ENCODE assay signal across 27 cellular contexts in genomic region chr5:101658433-101658832, GRCh38.
"Had no signal": no experiment of that assay in that cellular context is flagged by ENCODE, and none has a peak within 500 bp of the region (broad histone marks: within the 10 kb centered on the region; RNA-seq: fewer than 3 reads in every experiment).

No MANE protein-coding gene starts in this region.

- H3K36me3 ChIP-seq: heart left ventricle, left ventricle myocardium inferior, lower lobe of right lung, spleen, tibial artery, upper lobe of left lung, vagina had no signal

- H3K4me3 Mint-ChIP-seq: memory B cell; natural killer cell treated with Interleukin-12 subunit alpha and Interleukin-12 subunit beta and Interleukin-15 and Interleukin-18, amount 100 ng/mL, for 72 hours; stimulated activated memory B cell treated with anti-CD40 and anti-IgM and Interleukin-4, amounts not matched to agents 10 μg/mL and 1 μg/mL and 100 μg/mL, for 72 hours; stimulated activated naive CD8-positive, alpha-beta T cell treated with anti-CD3 and anti-CD28 coated beads, Interleukin-15, Interleukin-2, amounts not matched to agents 100 ng/mL and 50 ng/mL, for 24 hours had no signal

- H3K9me3 ChIP-seq: heart left ventricle, left ventricle myocardium inferior, lower lobe of right lung, psoas muscle, spleen, tibial artery, upper lobe of left lung, vagina had no signal

- H3K4me1 Mint-ChIP-seq: memory B cell; stimulated activated memory B cell treated with anti-CD40 and anti-IgM and Interleukin-4, amounts not matched to agents 10 μg/mL and 1 μg/mL and 100 μg/mL, for 72 hours had no signal

- DNase-seq: cortex of kidney; dorsolateral prefrontal cortex; effector CD8-positive, alpha-beta T cell; heart left ventricle; hippocampal formation; left cardiac atrium; left ventricle myocardium inferior; lower lobe of right lung; midbrain; psoas muscle; retina; spleen; stimulated activated CD4-positive, alpha-beta T cell treated with anti-CD3 and anti-CD28 coated beads, Interleukin-15, amount 100 ng/mL, for 24 hours; stimulated activated CD4-positive, alpha-beta T cell treated with anti-CD3 and anti-CD28 coated beads, Interleukin-1b, Interleukin-23, amount 100 ng/mL, for 48 hours; stimulated activated CD4-positive, alpha-beta T cell treated with anti-CD3 and anti-CD28 coated beads, Interleukin-4, amount 100 ng/mL, for 24 hours; tibial artery; upper lobe of left lung had no signal

- H3K27ac Mint-ChIP-seq: memory B cell; natural killer cell treated with Interleukin-12 subunit alpha and Interleukin-12 subunit beta and Interleukin-15 and Interleukin-18, amount 100 ng/mL, for 72 hours; stimulated activated memory B cell treated with anti-CD40 and anti-IgM and Interleukin-4, amounts not matched to agents 10 μg/mL and 1 μg/mL and 100 μg/mL, for 72 hours; stimulated activated naive CD8-positive, alpha-beta T cell treated with anti-CD3 and anti-CD28 coated beads, Interleukin-15, Interleukin-2, amounts not matched to agents 100 ng/mL and 50 ng/mL, for 24 hours had no signal

- FAIRE-seq: endometrium, frontal cortex, keratinocyte had no signal

- H3K36me3 Mint-ChIP-seq: memory B cell; natural killer cell treated with Interleukin-12 subunit alpha and Interleukin-12 subunit beta and Interleukin-15 and Interleukin-18, amount 100 ng/mL, for 72 hours; stimulated activated memory B cell treated with anti-CD40 and anti-IgM and Interleukin-4, amounts not matched to agents 10 μg/mL and 1 μg/mL and 100 μg/mL, for 72 hours had no signal

- H3K27me3 Mint-ChIP-seq: memory B cell; natural killer cell treated with Interleukin-12 subunit alpha and Interleukin-12 subunit beta and Interleukin-15 and Interleukin-18, amount 100 ng/mL, for 72 hours; stimulated activated memory B cell treated with anti-CD40 and anti-IgM and Interleukin-4, amounts not matched to agents 10 μg/mL and 1 μg/mL and 100 μg/mL, for 72 hours; stimulated activated naive CD8-positive, alpha-beta T cell treated with anti-CD3 and anti-CD28 coated beads, Interleukin-15, Interleukin-2, amounts not matched to agents 100 ng/mL and 50 ng/mL, for 24 hours had no signal

- H3K9me3 Mint-ChIP-seq: memory B cell; stimulated activated memory B cell treated with anti-CD40 and anti-IgM and Interleukin-4, amounts not matched to agents 10 μg/mL and 1 μg/mL and 100 μg/mL, for 72 hours; stimulated activated naive CD8-positive, alpha-beta T cell treated with anti-CD3 and anti-CD28 coated beads, Interleukin-15, Interleukin-2, amounts not matched to agents 100 ng/mL and 50 ng/mL, for 24 hours had no signal

- H3K4me3 ChIP-seq: dorsolateral prefrontal cortex, heart left ventricle, left ventricle myocardium inferior, lower lobe of right lung, psoas muscle, spleen, tibial artery, upper lobe of left lung, vagina had no signal

- H3K27me3 ChIP-seq: heart left ventricle, spleen, tibial artery, upper lobe of left lung, vagina had no signal

- H3K27ac ChIP-seq: dorsolateral prefrontal cortex, heart left ventricle, left ventricle myocardium inferior, lower lobe of right lung, psoas muscle, spleen, tibial artery, upper lobe of left lung, vagina had no signal

- H3K4me1 ChIP-seq: heart left ventricle, left ventricle myocardium inferior, lower lobe of right lung, psoas muscle, spleen, tibial artery, upper lobe of left lung, vagina had no signal

- ATAC-seq: esophagus mucosa; heart left ventricle; left cardiac atrium; lower lobe of right lung; natural killer cell treated with Interleukin-12 subunit alpha and Interleukin-12 subunit beta and Interleukin-15 and Interleukin-18, amount 100 ng/mL, for 72 hours; psoas muscle; sciatic nerve; stimulated activated memory B cell treated with anti-CD40 and anti-IgM and Interleukin-4, amounts not matched to agents 10 μg/mL and 1 μg/mL and 100 μg/mL, for 72 hours had no signal
